In genomic region chr7:42226354-42226941, GRCh38 we compare ENCODE assay signal across 1 cellular context.
TF ChIP-seq lines count a peak whose summit lies in the region.

No MANE protein-coding gene starts in this region.

TF ChIP-seq in GM23338, 12 proteins besides CTCF, POLR2A, EP300 and RAD21 (continued from another document):
- TF ChIP-seq REST (IDR thresholded peaks at IDR 0.05; ENCODE audit: unreplicated experiment) (no peak), ZNF114 (CRISPR knock-in tag; IDR thresholded peaks at IDR 0.05) (no peak), NANOG (IDR thresholded peaks at IDR 0.05; ENCODE audit: borderline replicate concordance) (no peak), EZH2 (IDR thresholded peaks at IDR 0.05; ENCODE audit: low read depth, unreplicated experiment) (no peak), EZH2phosphoT487 (IDR thresholded peaks at IDR 0.05; ENCODE audit: unreplicated experiment) (no peak), STAT1 (IDR thresholded peaks at IDR 0.05; ENCODE audit: unreplicated experiment) (no peak)
